8 cellular contexts compared by ENCODE assay signal in the genomic region with DNA sequence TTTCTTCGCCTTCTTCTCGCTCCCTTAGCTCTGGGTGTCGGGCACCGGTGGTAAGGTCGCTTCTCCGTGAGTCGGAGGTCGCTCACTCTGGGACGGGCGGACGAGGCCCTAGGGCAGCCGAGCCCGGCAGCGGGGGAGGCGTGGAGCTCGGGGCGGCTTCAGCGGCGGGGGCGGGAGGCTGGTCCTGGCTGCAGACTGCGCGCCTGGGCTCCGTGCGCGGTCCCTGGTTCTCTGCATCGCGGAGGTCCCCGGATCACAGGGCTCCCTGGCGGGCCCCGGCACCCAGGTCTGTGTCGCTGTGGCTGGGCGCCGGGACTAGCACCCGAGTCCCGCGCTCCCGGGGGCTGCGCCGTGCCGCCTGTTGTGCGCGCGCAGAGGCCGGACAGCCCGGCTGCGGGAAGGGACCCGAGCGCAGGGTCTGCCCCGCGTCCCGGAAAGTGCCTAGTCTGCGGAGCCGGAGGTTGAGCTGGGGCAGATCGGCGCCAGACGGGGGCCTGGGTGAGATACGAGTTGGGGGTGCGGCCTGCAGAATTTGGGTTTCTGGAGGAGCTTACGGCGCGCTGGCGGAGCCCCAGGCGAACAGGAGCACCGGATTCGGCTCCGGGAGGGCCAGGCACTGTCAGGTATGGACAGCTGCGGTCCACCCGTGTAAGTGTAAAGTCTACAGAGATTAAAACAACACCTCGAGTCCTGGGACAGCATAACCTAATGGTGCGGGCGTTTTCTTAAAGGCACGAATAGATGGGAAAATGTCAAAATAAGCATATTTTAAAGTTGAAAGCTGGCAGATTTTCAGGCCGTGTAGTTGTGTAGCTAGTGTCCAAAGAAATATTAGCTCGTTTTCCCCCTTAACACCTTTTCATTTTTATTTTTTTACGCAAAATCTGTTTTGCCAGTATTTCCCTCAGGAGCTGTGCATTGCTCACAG. TPM values are rescaled to one million over a fixed set of nuclear protein-coding genes. Genes with fewer than 3 reads are reported as not detected.
A peak's percentile ranks its signal among the peaks of the same experiment; 100 is the strongest.
DNase-seq lines count a peak whose midpoint lies in the region; ATAC-seq, FAIRE-seq and TF ChIP-seq lines count a peak whose summit lies in the region.

No MANE protein-coding gene starts in this region.

- peaks cover 44% of the 10 kb centered on the region for H3K4me1 ChIP-seq in A549
- H3K4me1 ChIP-seq in RWPE2 (ENCODE audit: insufficient read depth, poor library complexity, severe bottlenecking) = peaks cover 55% of the 10 kb centered on the region
- peaks cover 4 to 15% of the 10 kb centered on the region in 2 donors for H3K4me1 ChIP-seq in left lung

- DNase-seq in A549 (ENCODE audit: low read depth in 1 of 2, low spot score in 1 of 2) (peak in 1 of 2 experiments; percentile 37), RWPE2 (ENCODE audit: low spot score) (peak; percentile 76), caudate nucleus (lab: John Stamatoyannopoulos, UW) (peak in 36 of 61 donors; percentile 10 to 83 (median 45)), left lung (peak; percentile 40 to 88)
- peak; percentile 1 for DNase-seq in stimulated activated CD8-positive, alpha-beta memory T cell treated with anti-CD3 and anti-CD28 coated beads, Interleukin-12 subunit alpha, Interleukin-12 subunit beta, amount 100 ng/mL, for 1 hour (ENCODE audit: low read depth)
- DNase-seq in activated CD8-positive, alpha-beta memory T cell treated with anti-CD3 and anti-CD28 coated beads, Interleukin-2, amount 50 U/mL, for 48 hours = no peak

- no peak for TF ChIP-seq EP300 in A549 (IDR thresholded peaks at IDR 0.05)

- POLR2A ChIA-PET in A549 (lab: Yijun Ruan, JAX) = interaction anchor here (0.6 to 2.6 kb wide), 23 partner anchors 9 to 369 kb away, joined by 3 to 14 read pairs (median 4); no protein-coding TSS in a partner anchor

- no peak; a peak in 3 of 5 replicates for TF ChIP-seq RAD21 in A549 (conservative IDR thresholded peaks at IDR 0.05 in 1 of 2, IDR thresholded peaks at IDR 0.05 in 1 of 2)

- ATAC-seq in A549 = peak; percentile 58 to 70
- peak; percentile 26 for ATAC-seq in GM18858 (IDR thresholded peaks at IDR 0.05; ENCODE audit: unreplicated experiment)
- peak; percentile 33 for ATAC-seq in HG03039 (IDR thresholded peaks at IDR 0.05; ENCODE audit: unreplicated experiment)
- ATAC-seq in RWPE2 (ENCODE audit: low read depth) = peak; percentile 26
- peak; percentile 52 for ATAC-seq in left lung

- H3K27me3 ChIP-seq in RWPE2 (ENCODE audit: insufficient read depth, poor library complexity, severe bottlenecking) = no peaks in the 10 kb centered on the region
- H3K27me3 ChIP-seq in left lung = peaks cover 0 to 20% of the 10 kb centered on the region in 2 donors

- intact Hi-C loops in left lung (cut with DNase I) = no loop called here

- no peak; the same call in 2 of the 3 replicates for TF ChIP-seq CTCF in A549 (IDR thresholded peaks at IDR 0.05)
- TF ChIP-seq CTCF in RWPE2 (IDR thresholded peaks at IDR 0.05; ENCODE audit: poor library complexity, severe bottlenecking) = peak; percentile 43
- peak in 1 of 2 donors; percentile 24 for TF ChIP-seq CTCF in left lung (IDR thresholded peaks at IDR 0.05)

- CTCF ChIA-PET in A549 (lab: Yijun Ruan, JAX) = interaction anchor here (0.6 to 3.3 kb wide), 59 partner anchors 10 to 383 kb away, joined by 3 to 70 read pairs (median 4); no protein-coding TSS in a partner anchor

- H3K4me3 ChIP-seq in A549 (peak overlapping the region; percentile 52), RWPE2 (ENCODE audit: severe bottlenecking) (peak overlapping the region; percentile 90), left lung (peak overlapping the region; percentile 88 to 89)

- H3K36me3 ChIP-seq in RWPE2 (ENCODE audit: low read depth) = peaks cover 34% of the 10 kb centered on the region
- H3K36me3 ChIP-seq in left lung = no peaks in the 10 kb centered on the region

- FAIRE-seq in A549 (lab: Jason Lieb, UNC) = no peak

- peak overlapping the region; percentile 96 to 97 for H3K27ac ChIP-seq in A549
- H3K27ac ChIP-seq in RWPE2 (ENCODE audit: poor library complexity, severe bottlenecking) = peak overlapping the region; percentile 90
- H3K27ac ChIP-seq in caudate nucleus (ENCODE audit: low read depth, low read length) = peak overlapping the region; percentile 92
- peak overlapping the region; percentile 93 to 94 for H3K27ac ChIP-seq in left lung

- H3K4me2 ChIP-seq in A549 = peak overlapping the region; percentile 87

- TF ChIP-seq POLR2A in A549 (IDR thresholded peaks at IDR 0.05; ENCODE audit: low read length) = no peak

- H3K9me3 ChIP-seq in A549 = no peaks in the 10 kb centered on the region
- H3K9me3 ChIP-seq in RWPE2 (ENCODE audit: severe bottlenecking) = no peaks in the 10 kb centered on the region
- no peaks in the 10 kb centered on the region for H3K9me3 ChIP-seq in left lung

- WGBS in A549 (ENCODE audit: missing lambda C conversion rate) = 1% methylated on average over 49 of the region's 75 CpGs

TF ChIP-seq in A549, 52 proteins besides CTCF, POLR2A, EP300 and RAD21:
- TF ChIP-seq HDAC2 (IDR thresholded peaks at IDR 0.05) = peak; percentile 93
- TF ChIP-seq RARB (CRISPR knock-in tag; IDR thresholded peaks at IDR 0.05) = no peak
- TF ChIP-seq KDM5A (IDR thresholded peaks at IDR 0.05) = 0 out of 2 replicates have a peak, but pooled peaks have one; percentile 26
- no peak for TF ChIP-seq SMC3 (IDR thresholded peaks at IDR 0.05)
- TF ChIP-seq MAFK (IDR thresholded peaks at IDR 0.05; ENCODE audit: partially characterized antibody) = peak; percentile 55

RNA-seq across cellular contexts. Expression of gene FRMD6, which starts 0.7 kb away (rescaled TPM):
- polyA plus RNA-seq in A549 (2011; rRNA removed) = 23.1 and 23.5 TPM in 2 replicates
- 15.1 and 18.9 TPM in 2 replicates for polyA plus RNA-seq in A549 (2012; cell fraction: cytosol; rRNA removed)
- 20.8 and 24.8 TPM in 2 replicates for polyA plus RNA-seq in A549 (2012; cell fraction: nucleus; rRNA removed)
- polyA plus RNA-seq in A549 (2017; fragmentation: RNase III; extraction: RNeasy Plus Mini Kit Qiagen cat#74134 plus additional on column Dnase treatment) = 18.2 to 18.8 TPM (median 18.8 TPM) in 3 replicates
- polyA minus RNA-seq in A549 (2011; rRNA and poly(A)+ RNA removed) = 30.6 and 32.5 TPM in 2 replicates
- total RNA-seq in left lung = 10 to 100 TPM; 19.8 to 21.2 TPM
